ENCODE assay signal across 9 cellular contexts in genomic region chr15:78177447-78177873, GRCh38. TPM values are rescaled to one million over a fixed set of nuclear protein-coding genes. Genes with fewer than 3 reads are reported as not detected.
A peak's percentile ranks its signal among the peaks of the same experiment; 100 is the strongest.
DNase-seq lines count a peak whose midpoint lies in the region; ATAC-seq and TF ChIP-seq lines count a peak whose summit lies in the region.
"Had no signal": no experiment of that assay in that cellular context is flagged by ENCODE, and none has a peak within 500 bp of the region (broad histone marks: within the 10 kb centered on the region; RNA-seq: fewer than 3 reads in every experiment).

No MANE protein-coding gene starts in this region.

- peak overlapping the region; percentile 19 for H2AK9ac ChIP-seq in IMR-90 (replicated peaks; ENCODE audit: low read depth, low read length, poor library complexity)

- CTCF ChIA-PET in IMR-90 (lab: Yijun Ruan, JAX), result interaction anchor here (0.6 to 1.5 kb wide), 6 partner anchors 13 to 245 kb away, joined by 3 read pairs; no protein-coding TSS in a partner anchor

- no peaks in the 10 kb centered on the region for H4K20me1 ChIP-seq in IMR-90 (ENCODE audit: insufficient read depth, low read length)

- H3K36me3 ChIP-seq in IMR-90 (ENCODE audit: control insufficient read depth, insufficient read depth, low read length), result peaks cover 3% of the 10 kb centered on the region; the same call in 1 of the 2 replicates

- no peak overlapping the region for H2BK20ac ChIP-seq in IMR-90 (ENCODE audit: low read depth, low read length)

- H3K27ac ChIP-seq in IMR-90 (ENCODE audit: insufficient read depth, low read length), result no peak overlapping the region

- H4K8ac ChIP-seq in IMR-90 (ENCODE audit: low read depth in 2 of 2, low read length in 2 of 2), result no peak overlapping the region

- H3K4me1 ChIP-seq in IMR-90 (ENCODE audit: control insufficient read depth, insufficient read depth, low read length), result no peaks in the 10 kb centered on the region

- H3K9me3 ChIP-seq in IMR-90 (ENCODE audit: control insufficient read depth, insufficient read depth, low read length), result no peaks in the 10 kb centered on the region

- peak; percentile 62 for TF ChIP-seq RAD21 in IMR-90 (IDR thresholded peaks at IDR 0.05; ENCODE audit: low read length)

- no peaks in the 10 kb centered on the region for H3K9me3 Mint-ChIP-seq in activated CD4-positive, alpha-beta T cell treated with anti-CD3 and anti-CD28 coated beads, Interleukin-2, amount 10 ng/mL, durations not matched to agents 24 days and 14 days
- H3K9me3 Mint-ChIP-seq in osteocyte (ENCODE audit: unreplicated experiment), result no peaks in the 10 kb centered on the region
- H3K9me3 Mint-ChIP-seq: immature natural killer cell had no signal

- H3K27ac Mint-ChIP-seq in activated CD4-positive, alpha-beta T cell treated with anti-CD3 and anti-CD28 coated beads, Interleukin-2, amount 10 ng/mL, durations not matched to agents 24 days and 14 days, result no peak overlapping the region
- no peak overlapping the region for H3K27ac Mint-ChIP-seq in osteocyte (ENCODE audit: unreplicated experiment)

- H3K18ac ChIP-seq in IMR-90 (ENCODE audit: low read depth, low read length), result no peak overlapping the region

- H3K79me1 ChIP-seq in IMR-90 (ENCODE audit: low read depth in 1 of 2, low read length in 2 of 2), result no peaks in the 10 kb centered on the region

- H4K5ac ChIP-seq in IMR-90 (ENCODE audit: low read depth, low read length), result no peak overlapping the region

- no peak overlapping the region for H2AFZ ChIP-seq in IMR-90 (replicated peaks; ENCODE audit: low read length, poor library complexity)

- H2BK5ac ChIP-seq in IMR-90 (ENCODE audit: low read depth, low read length, poor library complexity, severe bottlenecking), result no peak overlapping the region

- in situ Hi-C loops in IMR-90 (cut with MboI; ENCODE audit: low sequenced_read_pairs), result no loop called here

- H3K27me3 ChIP-seq in IMR-90 (ENCODE audit: control insufficient read depth, insufficient read depth, low read length), result peaks cover 6% of the 10 kb centered on the region

- peaks cover 20% of the 10 kb centered on the region for H3K4me1 Mint-ChIP-seq in activated CD4-positive, alpha-beta T cell treated with anti-CD3 and anti-CD28 coated beads, Interleukin-2, amount 10 ng/mL, durations not matched to agents 24 days and 14 days
- no peaks in the 10 kb centered on the region for H3K4me1 Mint-ChIP-seq in osteocyte (ENCODE audit: unreplicated experiment)

- H4K91ac ChIP-seq in IMR-90 (ENCODE audit: insufficient read depth, low read depth, low read length), result no peak overlapping the region

- no peak overlapping the region for H3K14ac ChIP-seq in IMR-90 (replicated peaks; ENCODE audit: low read depth, low read length)

- BruUV-seq in IMR-90 (replicated peaks; lab: Mats Ljungman, UMichigan), result no TSS peak

- H2BK15ac ChIP-seq in IMR-90 (ENCODE audit: low read depth, low read length), result no peak overlapping the region

- no peaks in the 10 kb centered on the region; the same call in 1 of the 2 replicates for H3K9me1 ChIP-seq in IMR-90 (ENCODE audit: insufficient read depth, low read length)

- no peak overlapping the region for H3K9ac ChIP-seq in IMR-90 (ENCODE audit: low read depth, low read length)

- no peak overlapping the region for H3K56ac ChIP-seq in IMR-90 (ENCODE audit: extremely low read depth, insufficient read depth, low read length)

- no peak overlapping the region for H3K4ac ChIP-seq in IMR-90 (ENCODE audit: low read depth, low read length)

- no peak overlapping the region for H2AK5ac ChIP-seq in IMR-90 (ENCODE audit: low read depth, low read length)

- H3K4me3 ChIP-seq in IMR-90 (ENCODE audit: insufficient read depth, low read depth, low read length) (no peak overlapping the region), fibroblast of villous mesenchyme (ENCODE audit: low read depth, low read length) (no peak overlapping the region)

- DNase-seq in DMS 273 (lab: John Stamatoyannopoulos, UW; ENCODE audit: unreplicated experiment) (peak; percentile 71), IMR-90 (no peak), fibroblast of villous mesenchyme (ENCODE audit: low read depth) (peak; percentile 28), osteocyte (ENCODE audit: extremely low spot score, unreplicated experiment) (no peak), NCI-H2081 (lab: John Stamatoyannopoulos, UW) (no peak)
- peak; percentile 79 for DNase-seq in activated CD4-positive, alpha-beta T cell treated with anti-CD3 and anti-CD28 coated beads, Interleukin-2, amount 10 ng/mL, durations not matched to agents 24 days and 14 days

- 12% methylated on average over 5 of the region's 12 CpGs; no CpG with 5 or more reads in 1 of the 2 experiments for WGBS in IMR-90 (ENCODE audit: extremely low coverage in 2 of 2, insufficient read length in 1 of 2), 2 experiments

- TF ChIP-seq CTCF in IMR-90 (conservative IDR thresholded peaks at IDR 0.05; ENCODE audit: low read depth, low read length), result peak; percentile 59
- TF ChIP-seq CTCF in fibroblast of villous mesenchyme (IDR thresholded peaks at IDR 0.05; ENCODE audit: insufficient read depth, low read depth, low read length), result peak; percentile 87
- peak; percentile 75 for TF ChIP-seq CTCF in osteocyte (IDR thresholded peaks at IDR 0.05)

- intact Hi-C loops in IMR-90 (cut with micrococcal nuclease), result loop anchor here (1.0 kb wide), 1 partner anchor 64 kb away; no protein-coding TSS in a partner anchor
- intact Hi-C loops in activated CD4-positive, alpha-beta T cell treated with anti-CD3 and anti-CD28 coated beads, Interleukin-2, amount 10 ng/mL, durations not matched to agents 24 days and 14 days (cut with micrococcal nuclease), result no loop called here

- H3K36me3 Mint-ChIP-seq in activated CD4-positive, alpha-beta T cell treated with anti-CD3 and anti-CD28 coated beads, Interleukin-2, amount 10 ng/mL, durations not matched to agents 24 days and 14 days (ENCODE audit: low read depth), result peaks cover 12% of the 10 kb centered on the region
- peaks cover 6% of the 10 kb centered on the region for H3K36me3 Mint-ChIP-seq in osteocyte (ENCODE audit: unreplicated experiment)

- TF ChIP-seq POLR2A in IMR-90 (IDR thresholded peaks at IDR 0.05; ENCODE audit: low read depth, low read length), result no peak

- H3K27me3 Mint-ChIP-seq in activated CD4-positive, alpha-beta T cell treated with anti-CD3 and anti-CD28 coated beads, Interleukin-2, amount 10 ng/mL, durations not matched to agents 24 days and 14 days, result no peaks in the 10 kb centered on the region
- peaks cover 2% of the 10 kb centered on the region for H3K27me3 Mint-ChIP-seq in osteocyte (ENCODE audit: unreplicated experiment)

- H3K4me2 ChIP-seq in IMR-90 (ENCODE audit: low read depth, low read length), result no peak overlapping the region

- ATAC-seq in IMR-90 (ENCODE audit: low read depth), result peak; percentile 68
- no peak for ATAC-seq in HG03039 (IDR thresholded peaks at IDR 0.05; ENCODE audit: unreplicated experiment)
- no peak for ATAC-seq in GM18517 (IDR thresholded peaks at IDR 0.05; ENCODE audit: unreplicated experiment)

- dilution Hi-C loops in IMR-90 (cut with HindIII; ENCODE audit: low sequenced_read_pairs, unreplicated experiment), result no loop called here

- no peak overlapping the region for H3K4me3 Mint-ChIP-seq in activated CD4-positive, alpha-beta T cell treated with anti-CD3 and anti-CD28 coated beads, Interleukin-2, amount 10 ng/mL, durations not matched to agents 24 days and 14 days
- H3K4me3 Mint-ChIP-seq in osteocyte (ENCODE audit: unreplicated experiment), result no peak overlapping the region
- H3K4me3 Mint-ChIP-seq: immature natural killer cell had no signal

- no peak overlapping the region for H2BK120ac ChIP-seq in IMR-90 (ENCODE audit: low read depth, low read length)

- POLR2A ChIA-PET in IMR-90 (lab: Charles Lee; ENCODE audit: unreplicated experiment), result no interaction called here

- no peak overlapping the region for H3K23ac ChIP-seq in IMR-90 (ENCODE audit: low read depth, low read length)

TF ChIP-seq in IMR-90, 13 proteins besides CTCF, POLR2A, EP300 and RAD21:
- TF ChIP-seq FOS (IDR thresholded peaks at IDR 0.05; ENCODE audit: low read depth, low read length), result no peak
- peak; percentile 55 for TF ChIP-seq SMC3 (IDR thresholded peaks at IDR 0.05; ENCODE audit: low read depth, low read length)

RNA-seq across cellular contexts. Expression of gene IDH3A, which starts 28.3 kb away (rescaled TPM):
- 47.7 and 64.4 TPM in 2 replicates for total RNA-seq in IMR-90 (2012; rRNA removed)
- polyA plus RNA-seq in IMR-90 (2012; rRNA removed), result 33.9 and 34.5 TPM in 2 replicates
- 4.8 and 8.6 TPM in 2 replicates for polyA plus RNA-seq in IMR-90 (2012; cell fraction: cytosol; rRNA removed)
- 6.3 and 41.0 TPM in 2 replicates for polyA plus RNA-seq in IMR-90 (2012; cell fraction: nucleus; rRNA removed; ENCODE audit: low replicate concordance)
- total RNA-seq in activated CD4-positive, alpha-beta T cell treated with anti-CD3 and anti-CD28 coated beads, Interleukin-2, amount 10 ng/mL, durations not matched to agents 24 days and 14 days, result 165 and 169 TPM in 2 replicates
- total RNA-seq in fibroblast of villous mesenchyme, result 25.4 and 43.6 TPM in 2 replicates
- 46.7 and 47.4 TPM in 2 replicates for total RNA-seq in osteocyte

RNA-seq across cellular contexts. Expression of gene CIB2, which starts 46.2 kb away (rescaled TPM):
- total RNA-seq in IMR-90 (2012; rRNA removed) (2.2 and 2.5 TPM in 2 replicates), fibroblast of villous mesenchyme (4.8 and 11.7 TPM in 2 replicates), osteocyte (7.6 and 9.6 TPM in 2 replicates)
- polyA plus RNA-seq in IMR-90 (2012; rRNA removed), result 2.4 and 2.8 TPM in 2 replicates
- polyA plus RNA-seq in IMR-90 (2012; cell fraction: cytosol; rRNA removed), result 2.5 and 3.1 TPM in 2 replicates
- polyA plus RNA-seq in IMR-90 (2012; cell fraction: nucleus; rRNA removed; ENCODE audit: low replicate concordance), result 0.83 and 2.3 TPM in 2 replicates
- total RNA-seq in activated CD4-positive, alpha-beta T cell treated with anti-CD3 and anti-CD28 coated beads, Interleukin-2, amount 10 ng/mL, durations not matched to agents 24 days and 14 days, result 1.2 and 1.5 TPM in 2 replicates

RNA-seq across cellular contexts. Expression of gene ACSBG1, which starts 56.9 kb away (rescaled TPM):
- total RNA-seq in IMR-90 (2012; rRNA removed) (not detected in 2 replicates), fibroblast of villous mesenchyme (under 0.01 TPM in 1 of 2 replicates, not detected in the other), osteocyte (not detected in 2 replicates)
- polyA plus RNA-seq in IMR-90 (2012; rRNA removed), result 0.02 and 0.03 TPM in 2 replicates
- not detected in 2 replicates for polyA plus RNA-seq in IMR-90 (2012; cell fraction: cytosol; rRNA removed)
- polyA plus RNA-seq in IMR-90 (2012; cell fraction: nucleus; rRNA removed; ENCODE audit: low replicate concordance), result 0.22 TPM in 1 of 2 replicates, not detected in the other
- total RNA-seq in activated CD4-positive, alpha-beta T cell treated with anti-CD3 and anti-CD28 coated beads, Interleukin-2, amount 10 ng/mL, durations not matched to agents 24 days and 14 days, result not detected in 2 replicates

Comparison
In these comparisons a context has a peak if more than half of its experiments do, and no peak if none do; other contexts are left out.
1. DNase-seq: peak in DMS 273 (single experiment), activated CD4-positive, alpha-beta T cell treated with anti-CD3 and anti-CD28 coated beads, Interleukin-2, amount 10 ng/mL, durations not matched to agents 24 days and 14 days (single experiment) and fibroblast of villous mesenchyme (single experiment); none in IMR-90 (single experiment), osteocyte (single experiment) and NCI-H2081 (0 of 2).
2. Peak in every context shown above with its lines, with median percentiles within 50 percentile points of each other: CTCF ChIP-seq.